Comparison of ENCODE assay signal across 10 cellular contexts in genomic region chr1:9653783-9654517, GRCh38. TPM values are rescaled to one million over a fixed set of nuclear protein-coding genes. Genes with fewer than 3 reads are reported as not detected.
DNase-seq lines count a peak whose midpoint lies in the region; TF ChIP-seq lines count a peak whose summit lies in the region.
"Had no signal": no experiment of that assay in that cellular context is flagged by ENCODE, and none has a peak within 500 bp of the region (broad histone marks: within the 10 kb centered on the region; RNA-seq: fewer than 3 reads in every experiment).

No MANE protein-coding gene starts in this region.

- H3K9me3 Mint-ChIP-seq in activated T-helper 1 cell treated with anti-CD3 and anti-CD28 coated beads, Interleukin-12 subunit alpha, Interleukin-12 subunit beta, Interleukin-2, Interleukin-4 antibody, amounts not matched to agents 30 ng/mL and 10 ng/mL and 1 ng/mL, durations not matched to agents 14 hours and 24 hours and 36 hours, result no peaks in the 10 kb centered on the region
- H3K9me3 Mint-ChIP-seq in nephron, result no peaks in the 10 kb centered on the region

- peaks cover 67% of the 10 kb centered on the region for H3K4me1 Mint-ChIP-seq in activated T-helper 1 cell treated with anti-CD3 and anti-CD28 coated beads, Interleukin-12 subunit alpha, Interleukin-12 subunit beta, Interleukin-2, Interleukin-4 antibody, amounts not matched to agents 30 ng/mL and 10 ng/mL and 1 ng/mL, durations not matched to agents 14 hours and 24 hours and 36 hours (ENCODE audit: low read depth)
- peaks cover 10% of the 10 kb centered on the region for H3K4me1 Mint-ChIP-seq in nephron

- intact Hi-C loops in activated T-helper 1 cell treated with anti-CD3 and anti-CD28 coated beads, Interleukin-12 subunit alpha, Interleukin-12 subunit beta, Interleukin-2, Interleukin-4 antibody, amounts not matched to agents 30 ng/mL and 10 ng/mL and 1 ng/mL, durations not matched to agents 14 hours and 24 hours and 36 hours (cut with micrococcal nuclease), result loop anchor here (1.0 to 10.0 kb wide), 6 partner anchors 10 to 419 kb away; partner anchors contain the start of genes CLSTN1, H6PD, SPSB1 and TMEM201

- H3K27me3 Mint-ChIP-seq in activated T-helper 1 cell treated with anti-CD3 and anti-CD28 coated beads, Interleukin-12 subunit alpha, Interleukin-12 subunit beta, Interleukin-2, Interleukin-4 antibody, amounts not matched to agents 30 ng/mL and 10 ng/mL and 1 ng/mL, durations not matched to agents 14 hours and 24 hours and 36 hours (ENCODE audit: insufficient read depth), result no peaks in the 10 kb centered on the region
- peaks cover 82% of the 10 kb centered on the region for H3K27me3 Mint-ChIP-seq in nephron (ENCODE audit: low read depth)

- H3K4me3 Mint-ChIP-seq in activated T-helper 1 cell treated with anti-CD3 and anti-CD28 coated beads, Interleukin-12 subunit alpha, Interleukin-12 subunit beta, Interleukin-2, Interleukin-4 antibody, amounts not matched to agents 30 ng/mL and 10 ng/mL and 1 ng/mL, durations not matched to agents 14 hours and 24 hours and 36 hours, result peak overlapping the region; percentile 95
- peak overlapping the region; percentile 49 to 69 (median 55) for H3K4me3 Mint-ChIP-seq in nephron

- peak overlapping the region; percentile 97 for H3K27ac Mint-ChIP-seq in activated T-helper 1 cell treated with anti-CD3 and anti-CD28 coated beads, Interleukin-12 subunit alpha, Interleukin-12 subunit beta, Interleukin-2, Interleukin-4 antibody, amounts not matched to agents 30 ng/mL and 10 ng/mL and 1 ng/mL, durations not matched to agents 14 hours and 24 hours and 36 hours
- H3K27ac Mint-ChIP-seq in nephron, result no peak overlapping the region

- H3K36me3 Mint-ChIP-seq in activated T-helper 1 cell treated with anti-CD3 and anti-CD28 coated beads, Interleukin-12 subunit alpha, Interleukin-12 subunit beta, Interleukin-2, Interleukin-4 antibody, amounts not matched to agents 30 ng/mL and 10 ng/mL and 1 ng/mL, durations not matched to agents 14 hours and 24 hours and 36 hours (ENCODE audit: low read depth), result peaks cover 38% of the 10 kb centered on the region
- H3K36me3 Mint-ChIP-seq in nephron (ENCODE audit: low read depth), result no peaks in the 10 kb centered on the region

- peak; percentile 14 for DNase-seq in stimulated activated CD4-positive, alpha-beta T cell treated with anti-CD3 and anti-CD28 coated beads, Interleukin-12 subunit alpha, Interleukin-12 subunit beta, amount 100 ng/mL, for 4 hours
- DNase-seq in stimulated activated CD4-positive, alpha-beta T cell treated with anti-CD3 and anti-CD28 coated beads, Interleukin-4, amount 100 ng/mL, for 4 hours, result no peak
- DNase-seq in activated T-helper 1 cell treated with anti-CD3 and anti-CD28 coated beads, Interleukin-12 subunit alpha, Interleukin-12 subunit beta, Interleukin-2, Interleukin-4 antibody, amounts not matched to agents 30 ng/mL and 10 ng/mL and 1 ng/mL, durations not matched to agents 14 hours and 24 hours and 36 hours (ENCODE audit: low spot score), result no peak
- DNase-seq in NCI-H1105 (lab: John Stamatoyannopoulos, UW) (no peak), DMS53 treated with DMSO at 0.1 percent for 48 hours (lab: John Stamatoyannopoulos, UW; ENCODE audit: unreplicated experiment) (no peak), HPDE6-E6E7 (ENCODE audit: extremely low spot score) (no peak), D341Med (ENCODE audit: low spot score) (no peak)
- DNase-seq: effector CD4-positive, alpha-beta T cell; posterior cingulate gyrus had no signal

- no peak for TF ChIP-seq CTCF in nephron (IDR thresholded peaks at IDR 0.05; ENCODE audit: unreplicated experiment in 3 of 3)

RNA-seq across cellular contexts. Expression of gene PIK3CD, which starts 2.4 kb away (rescaled TPM):
- 287 and 291 TPM in 2 replicates for total RNA-seq in activated T-helper 1 cell treated with anti-CD3 and anti-CD28 coated beads, Interleukin-12 subunit alpha, Interleukin-12 subunit beta, Interleukin-2, Interleukin-4 antibody, amounts not matched to agents 30 ng/mL and 10 ng/mL and 1 ng/mL, durations not matched to agents 14 hours and 24 hours and 36 hours
